ENCODE assay signal across 23 cellular contexts in genomic region chr3:176769547-176770190, GRCh38.
"Had no signal": no experiment of that assay in that cellular context is flagged by ENCODE, and none has a peak within 500 bp of the region (broad histone marks: within the 10 kb centered on the region; RNA-seq: fewer than 3 reads in every experiment).

No MANE protein-coding gene starts in this region.

- H3K9me3 ChIP-seq: gastrocnemius medialis had no signal

- H3K27me3 ChIP-seq: dorsolateral prefrontal cortex, esophagus muscularis mucosa, foreskin keratinocyte, gastrocnemius medialis, heart right ventricle, left lung had no signal

- H3K4me1 ChIP-seq: esophagus muscularis mucosa, gastrocnemius medialis, heart right ventricle, left lung, lower lobe of right lung had no signal

- H3K27ac ChIP-seq: coronary artery, dorsolateral prefrontal cortex, esophagus muscularis mucosa, foreskin keratinocyte, gastrocnemius medialis, heart right ventricle, left lung, lower lobe of right lung had no signal

- ATAC-seq: foreskin keratinocyte; gastrocnemius medialis; heart right ventricle; left cardiac atrium; left lung; left ventricle myocardium superior; lower lobe of right lung; mucosa of descending colon; naive thymus-derived CD8-positive, alpha-beta T cell had no signal

- H3K36me3 ChIP-seq: esophagus muscularis mucosa, gastrocnemius medialis, heart right ventricle, left lung, lower lobe of right lung had no signal

- H3K4me3 ChIP-seq: coronary artery, dorsolateral prefrontal cortex, esophagus muscularis mucosa, gastrocnemius medialis, heart right ventricle, left lung, lower lobe of right lung, mucosa of descending colon had no signal

- DNase-seq: dermis blood vessel endothelial cell; dorsolateral prefrontal cortex; effector CD4-positive, alpha-beta T cell; effector memory CD4-positive, alpha-beta T cell; foreskin keratinocyte; gastrocnemius medialis; glutamatergic neuron; head of caudate nucleus; heart right ventricle; hippocampal formation; left cardiac atrium; left lung; left ventricle myocardium superior; lower lobe of right lung; mesenchymal stem cell; mucosa of descending colon; naive B cell; naive thymus-derived CD8-positive, alpha-beta T cell had no signal

- FAIRE-seq: endothelial cell of umbilical vein, islet of Langerhans, keratinocyte had no signal
